Comparison of ENCODE assay signal across 8 cellular contexts in genomic region chr2:158456309-158457066, GRCh38. TPM values are rescaled to one million over a fixed set of nuclear protein-coding genes. Genes with fewer than 3 reads are reported as not detected.
DNase-seq lines count a peak whose midpoint lies in the region; ATAC-seq and TF ChIP-seq lines count a peak whose summit lies in the region.

Gene CCDC148, minus strand, starts transcription at chr2:158456753. Its CDS starts 314 bp downstream, at chr2:158456439.
Gene PKP4, plus strand, starts transcription at chr2:158456952. Its CDS starts 76,233 bp downstream, at chr2:158533185.

- H4K20me1 ChIP-seq in hepatocyte (ENCODE audit: insufficient read depth, poor library complexity, severe bottlenecking), result peaks cover 26% of the 10 kb centered on the region

- peak within 1 kb of the TSS; percentile 98 for H3K27ac ChIP-seq in hepatocyte
- peak within 1 kb of the TSS; percentile 80 for H3K27ac ChIP-seq in rectal smooth muscle tissue (ENCODE audit: low read depth, low read length)
- peak within 1 kb of the TSS; percentile 97 for H3K27ac ChIP-seq in vagina

- H3K27me3 ChIP-seq in hepatocyte (no peaks in the 10 kb centered on the region), rectal smooth muscle tissue (ENCODE audit: control insufficient read depth, insufficient read depth, low read length) (no peaks in the 10 kb centered on the region), vagina (no peaks in the 10 kb centered on the region)

- in situ Hi-C loops in astrocyte of the cerebellum (cut with HindIII; ENCODE audit: low sequenced_read_pairs), result no loop called here

- H2AFZ ChIP-seq in hepatocyte, result peak within 1 kb of the TSS; percentile 95

- H3K79me2 ChIP-seq in hepatocyte, result peaks cover 33% of the 10 kb centered on the region

- intact Hi-C loops in vagina (cut with DNase I), result loop anchor here (10.0 kb wide), 1 partner anchor 298 kb away; no protein-coding TSS in a partner anchor

- H3K4me1 ChIP-seq in hepatocyte (ENCODE audit: insufficient read depth) (peaks cover 12% of the 10 kb centered on the region), rectal smooth muscle tissue (ENCODE audit: control insufficient read depth, insufficient read depth, low read length) (no peaks in the 10 kb centered on the region), vagina (peaks cover 33% of the 10 kb centered on the region)

- TF ChIP-seq POLR2A in GM18505 (IDR thresholded peaks at IDR 0.05; ENCODE audit: borderline replicate concordance, extremely low read depth, insufficient read depth, insufficient read length) (peak; percentile 21), vagina (IDR thresholded peaks at IDR 0.05) (peak in 1 of 2 donors; percentile 85)

- WGBS in hepatocyte (ENCODE audit: low lambda C conversion rate, missing lambda C conversion rate), result 1% methylated on average over 19 of the region's 48 CpGs

- peak within 1 kb of the TSS; percentile 88 for H3K4me2 ChIP-seq in hepatocyte

- ATAC-seq in GM18505 (IDR thresholded peaks at IDR 0.05; ENCODE audit: unreplicated experiment) (peak; percentile 91), HG02970 (IDR thresholded peaks at IDR 0.05; ENCODE audit: low FRiP score, unreplicated experiment) (peak; percentile 94)

- H3K4me3 ChIP-seq in astrocyte of the cerebellum (ENCODE audit: low read depth, low read length), result peak within 1 kb of the TSS; percentile 79
- peak within 1 kb of the TSS; percentile 98 for H3K4me3 ChIP-seq in hepatocyte
- H3K4me3 ChIP-seq in rectal smooth muscle tissue (ENCODE audit: low read length), result peak within 1 kb of the TSS; percentile 95
- peak within 1 kb of the TSS; percentile 93 to 97 for H3K4me3 ChIP-seq in vagina

- peak; percentile 10 for TF ChIP-seq CTCF in astrocyte of the cerebellum (IDR thresholded peaks at IDR 0.05; ENCODE audit: low read depth, low read length, missing control alignments)
- no peak for TF ChIP-seq CTCF in hepatocyte (IDR thresholded peaks at IDR 0.05; ENCODE audit: poor library complexity)
- peak in 1 of 3 experiments; percentile 31 for TF ChIP-seq CTCF in vagina (IDR thresholded peaks at IDR 0.05)

- peak within 1 kb of the TSS; percentile 38 for H3K9ac ChIP-seq in rectal smooth muscle tissue (ENCODE audit: low read length)

- H3K9me3 ChIP-seq in hepatocyte (ENCODE audit: low read depth) (no peaks in the 10 kb centered on the region), vagina (no peaks in the 10 kb centered on the region)

- H3K9me2 ChIP-seq in hepatocyte (replicated peaks; ENCODE audit: insufficient read depth), result no peaks in the 10 kb centered on the region

- H3K36me3 ChIP-seq in hepatocyte (replicated peaks; ENCODE audit: insufficient read depth, low read depth), result no peaks in the 10 kb centered on the region
- no peaks in the 10 kb centered on the region for H3K36me3 ChIP-seq in rectal smooth muscle tissue (ENCODE audit: control insufficient read depth, insufficient read depth, low read length)
- no peaks in the 10 kb centered on the region for H3K36me3 ChIP-seq in vagina

- DNase-seq in NCI-H1930 (lab: John Stamatoyannopoulos, UW) (peak; percentile 95 to 97), T-helper 9 cell (peak; percentile 87), astrocyte of the cerebellum (ENCODE audit: low read depth) (peak; percentile 77), hepatocyte (ENCODE audit: low spot score) (peak; percentile 97), vagina (ENCODE audit: extremely low spot score in 2 of 2) (peak in 1 of 2 donors; percentile 96)

RNA-seq across cellular contexts. Expression of gene CCDC148, which starts in this region (rescaled TPM):
- total RNA-seq in hepatocyte, result 1.6 and 2.2 TPM in 2 replicates
- polyA plus RNA-seq in hepatocyte, result 0.62 and 1.7 TPM in 2 replicates
- not detected for total RNA-seq in vagina

RNA-seq across cellular contexts. Expression of gene PKP4, which starts in this region (rescaled TPM):
- total RNA-seq in hepatocyte (32.2 and 43.3 TPM in 2 replicates), vagina (71.5 TPM)
- polyA plus RNA-seq in hepatocyte, result 7.5 and 10.6 TPM in 2 replicates
